In genomic region chr1:205286335-205286950, GRCh38 we compare ENCODE assay signal across 7 cellular contexts. TPM values are rescaled to one million over a fixed set of nuclear protein-coding genes. Genes with fewer than 3 reads are reported as not detected.
A peak's percentile ranks its signal among the peaks of the same experiment; 100 is the strongest.
DNase-seq lines count a peak whose midpoint lies in the region; ATAC-seq and TF ChIP-seq lines count a peak whose summit lies in the region.

No MANE protein-coding gene starts in this region.

- peak overlapping the region; percentile 52 for H3K4me3 Mint-ChIP-seq in neural crest cell

- H3K36me3 Mint-ChIP-seq in neural crest cell (ENCODE audit: low read depth), result no peaks in the 10 kb centered on the region

- peaks cover 65% of the 10 kb centered on the region for H3K4me1 Mint-ChIP-seq in neural crest cell

- no peaks in the 10 kb centered on the region for H3K9me3 Mint-ChIP-seq in neural crest cell

- TF ChIP-seq CTCF in neural crest cell (conservative IDR thresholded peaks at IDR 0.05), result no peak

- DNase-seq in NOMO-1 treated with DMSO at 0.1 percent for 48 hours (lab: John Stamatoyannopoulos, UW; ENCODE audit: unreplicated experiment) (peak; percentile 61), neural crest cell (ENCODE audit: low read depth, low spot score) (no peak), nucleus accumbens (lab: John Stamatoyannopoulos, UW) (no peak), left lobe of liver (ENCODE audit: low spot score) (no peak), COLO829 (ENCODE audit: low spot score) (no peak)
- DNase-seq in activated effector memory CD4-positive, alpha-beta T cell treated with Interleukin-2 at 50 U/mL for 16 hours, result peak; percentile 67

- H3K27me3 Mint-ChIP-seq in neural crest cell (ENCODE audit: low read depth), result no peaks in the 10 kb centered on the region

- ATAC-seq in GM21381 (IDR thresholded peaks at IDR 0.05; ENCODE audit: unreplicated experiment) (peak; percentile 39), left lobe of liver (no peak)

- H3K27ac Mint-ChIP-seq in neural crest cell (ENCODE audit: unreplicated experiment), result no peak overlapping the region

RNA-seq across cellular contexts. Expression of gene NUAK2, which starts 35.1 kb away (rescaled TPM):
- total RNA-seq in neural crest cell (14.7 and 15.4 TPM in 2 replicates), left lobe of liver (1.7 TPM)

RNA-seq across cellular contexts. Expression of gene TMCC2, which starts 58.7 kb away (rescaled TPM):
- total RNA-seq in neural crest cell, result 14.9 and 16.1 TPM in 2 replicates
- total RNA-seq in left lobe of liver, result 0.33 TPM

Comparison
In these comparisons a context has a peak if more than half of its experiments do, and no peak if none do; other contexts are left out.
1. DNase-seq: peak in NOMO-1 treated with DMSO at 0.1 percent for 48 hours (single experiment) and activated effector memory CD4-positive, alpha-beta T cell treated with Interleukin-2 at 50 U/mL for 16 hours (single experiment); none in neural crest cell (single experiment), nucleus accumbens (0 of 56), left lobe of liver (single experiment) and COLO829 (single experiment).
2. RNA of gene TMCC2, which starts 58.7 kb away (total RNA-seq): 14.9 to 16.1 TPM in neural crest cell; 0.33 TPM in left lobe of liver (single experiment); every median in the first group is over 10 times any median in the second.